Comparison of ENCODE assay signal across 4 cellular contexts in genomic region chr2:96049917-96050262, GRCh38. TPM values are rescaled to one million over a fixed set of nuclear protein-coding genes. Genes with fewer than 3 reads are reported as not detected.
"Had no signal": no experiment of that assay in that cellular context is flagged by ENCODE, and none has a peak within 500 bp of the region (broad histone marks: within the 10 kb centered on the region; RNA-seq: fewer than 3 reads in every experiment).

No MANE protein-coding gene starts in this region.

RNA-seq across cellular contexts. Expression of gene GPAT2, which starts 15.2 kb away (rescaled TPM):
- total RNA-seq: HT-29, NCI-H460, RPMI7951, SJSA1 had no signal
